10 cellular contexts compared by ENCODE assay signal in genomic region chr6:12163149-12163548, GRCh38.
DNase-seq lines count a peak whose midpoint lies in the region; ATAC-seq, FAIRE-seq and TF ChIP-seq lines count a peak whose summit lies in the region.
"Had no signal": no experiment of that assay in that cellular context is flagged by ENCODE, and none has a peak within 500 bp of the region (broad histone marks: within the 10 kb centered on the region; RNA-seq: fewer than 3 reads in every experiment).

No MANE protein-coding gene starts in this region.

- H3K4me1 ChIP-seq in small intestine (ENCODE audit: control insufficient read depth in 2 of 2, insufficient read depth in 1 of 2, low read depth in 1 of 2, low read length in 1 of 2) = no peaks in the 10 kb centered on the region

- POLR2A ChIA-PET in activated CD4-positive, alpha-beta T cell treated with anti-CD3 and anti-CD28 coated beads for 36 hours (lab: Charles Lee) = no interaction called here

- H3K36me3 ChIP-seq in small intestine (ENCODE audit: control insufficient read depth in 2 of 2, insufficient read depth in 2 of 2, low read length in 2 of 2) = peaks cover 9 to 12% of the 10 kb centered on the region in 2 donors

- no peak for TF ChIP-seq POLR2A in GM18505 (IDR thresholded peaks at IDR 0.05; ENCODE audit: borderline replicate concordance, extremely low read depth, insufficient read depth, insufficient read length)

- no peaks in the 10 kb centered on the region for H3K27me3 ChIP-seq in small intestine (ENCODE audit: control insufficient read depth in 2 of 2, insufficient read depth in 2 of 2, low read length in 2 of 2)

- 57 to 90% (median 64%) methylated on average over 3 of the region's 3 CpGs for WGBS in small intestine, 3 donors

- no peaks in the 10 kb centered on the region for H3K9me3 Mint-ChIP-seq in activated CD4-positive, alpha-beta T cell treated with anti-CD3 and anti-CD28 coated beads for 36 hours (ENCODE audit: low read depth)

- DNase-seq in activated CD4-positive, alpha-beta T cell treated with anti-CD3 and anti-CD28 coated beads for 36 hours = peak; percentile 41
- DNase-seq in activated CD4-positive, alpha-beta T cell treated with anti-CD3 and anti-CD28 coated beads, Interleukin-2, amount 50 U/mL, for 48 hours = no peak
- peak; percentile 38 for DNase-seq in UCSD-AML1 (lab: John Stamatoyannopoulos, UW; ENCODE audit: unreplicated experiment)
- peak; percentile 40 for DNase-seq in small intestine
- no peak for DNase-seq in T1000 (lab: John Stamatoyannopoulos, UW)
- no peak for DNase-seq in kidney tubule cell (ENCODE audit: low spot score)

- no peak overlapping the region for H3K27ac Mint-ChIP-seq in activated CD4-positive, alpha-beta T cell treated with anti-CD3 and anti-CD28 coated beads for 36 hours

- no peak for FAIRE-seq in small intestine (lab: Jason Lieb, UNC)
- FAIRE-seq: A204.1 had no signal

- peaks cover 20% of the 10 kb centered on the region for H3K4me1 Mint-ChIP-seq in activated CD4-positive, alpha-beta T cell treated with anti-CD3 and anti-CD28 coated beads for 36 hours

- CTCF ChIA-PET in activated CD4-positive, alpha-beta T cell treated with anti-CD3 and anti-CD28 coated beads for 36 hours (lab: Charles Lee) = interaction anchor here (0.8 to 1.1 kb wide), 2 partner anchors 505 to 507 kb away, joined by 4 to 5 read pairs; no protein-coding TSS in a partner anchor

- no peak overlapping the region for H3K27ac ChIP-seq in small intestine (ENCODE audit: low read depth in 1 of 2, low read length in 1 of 2)
- H3K27ac ChIP-seq: coronary artery had no signal

- no peak overlapping the region for H3K4me3 Mint-ChIP-seq in activated CD4-positive, alpha-beta T cell treated with anti-CD3 and anti-CD28 coated beads for 36 hours

- intact Hi-C loops in activated CD4-positive, alpha-beta T cell treated with anti-CD3 and anti-CD28 coated beads for 36 hours (cut with DNase I, micrococcal nuclease) = no loop called here

- ATAC-seq in activated CD4-positive, alpha-beta T cell treated with anti-CD3 and anti-CD28 coated beads for 36 hours = peak; percentile 76
- peak; percentile 94 for ATAC-seq in HG03135 (IDR thresholded peaks at IDR 0.05; ENCODE audit: unreplicated experiment)
- ATAC-seq in GM18505 (IDR thresholded peaks at IDR 0.05; ENCODE audit: unreplicated experiment) = no peak

- no peaks in the 10 kb centered on the region for H3K27me3 Mint-ChIP-seq in activated CD4-positive, alpha-beta T cell treated with anti-CD3 and anti-CD28 coated beads for 36 hours

- H3K4me3 ChIP-seq in small intestine (ENCODE audit: low read depth in 1 of 2, low read length in 2 of 2) = no peak overlapping the region
- H3K4me3 ChIP-seq: coronary artery had no signal

- H3K36me3 Mint-ChIP-seq in activated CD4-positive, alpha-beta T cell treated with anti-CD3 and anti-CD28 coated beads for 36 hours (ENCODE audit: low read depth) = peaks cover 36% of the 10 kb centered on the region

- H3K9me3 ChIP-seq in small intestine (ENCODE audit: control insufficient read depth, low read depth) = no peaks in the 10 kb centered on the region

Comparison
In these comparisons a context has a peak if more than half of its experiments do, and no peak if none do; other contexts are left out.
1. DNase-seq: peak in activated CD4-positive, alpha-beta T cell treated with anti-CD3 and anti-CD28 coated beads for 36 hours (single experiment), UCSD-AML1 (single experiment) and small intestine (single experiment); none in activated CD4-positive, alpha-beta T cell treated with anti-CD3 and anti-CD28 coated beads, Interleukin-2, amount 50 U/mL, for 48 hours (0 of 2), T1000 (single experiment) and kidney tubule cell (single experiment).